In the genomic region with DNA sequence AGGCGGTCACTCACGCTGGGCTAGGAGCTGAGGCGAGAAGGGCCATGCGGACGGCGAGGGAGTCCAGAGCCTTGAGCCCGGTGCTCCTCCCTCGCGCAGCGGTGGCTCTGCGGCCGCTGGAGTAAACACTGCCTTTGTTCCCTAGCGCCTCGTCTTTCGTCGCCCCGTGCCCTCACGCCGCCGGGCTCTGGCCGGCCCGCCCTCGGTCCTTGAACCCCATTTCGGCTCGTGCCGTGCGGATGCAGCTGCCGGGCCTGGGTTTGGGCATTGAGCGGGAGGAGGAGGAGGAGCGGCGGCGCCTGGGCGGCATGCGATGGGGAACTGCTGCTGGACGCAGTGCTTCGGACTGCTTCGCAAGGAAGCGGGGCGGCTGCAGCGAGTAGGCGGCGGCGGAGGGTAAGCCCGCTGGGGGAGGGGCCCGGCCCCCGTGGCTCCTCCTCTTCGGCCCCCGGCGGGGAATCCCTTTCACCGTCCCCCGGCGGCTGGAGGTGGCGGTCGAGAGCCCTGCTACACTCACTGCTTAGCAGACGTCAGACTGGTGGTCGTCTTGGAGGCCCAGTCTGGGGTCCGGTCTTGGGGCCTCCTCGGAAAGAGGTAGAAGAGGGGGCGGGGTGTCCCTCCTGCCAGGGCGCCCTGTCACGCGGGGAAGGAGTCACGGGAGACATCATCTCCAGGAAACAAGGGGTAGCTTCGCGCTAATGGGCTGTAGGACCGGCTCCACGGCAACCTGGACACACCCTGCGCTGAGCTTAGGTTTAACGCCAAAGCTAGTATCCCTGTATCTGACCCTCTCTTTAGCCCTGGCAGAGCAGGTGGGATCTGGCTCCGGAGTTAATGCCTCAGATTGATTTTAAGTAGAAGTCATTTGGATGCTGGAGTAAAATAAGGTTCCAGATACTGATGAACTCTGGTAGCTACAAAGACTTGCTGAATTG, we compare ENCODE assay signal across 8 cellular contexts. TPM values are rescaled to one million over a fixed set of nuclear protein-coding genes. Genes with fewer than 3 reads are reported as not detected.
DNase-seq lines count a peak whose midpoint lies in the region; ATAC-seq and TF ChIP-seq lines count a peak whose summit lies in the region.

Gene AP1AR (plus strand): TSS at position 9 of the 935 bp plus-strand sequence. CDS start 305 bp downstream, at position 314.

- H3K79me2 ChIP-seq in DND-41 (ENCODE audit: insufficient read depth, low read length), result peaks cover 60% of the 10 kb centered on the region
- peaks cover 16% of the 10 kb centered on the region for H3K79me2 ChIP-seq in fibroblast of lung (ENCODE audit: control insufficient read depth, insufficient read depth, low read length)

- peak within 1 kb of the TSS; percentile 94 for H2AFZ ChIP-seq in DND-41 (ENCODE audit: low read depth, low read length)
- peak within 1 kb of the TSS; percentile 97 for H2AFZ ChIP-seq in fibroblast of lung (ENCODE audit: low read length)

- H3K36me3 Mint-ChIP-seq in IgD-negative memory B cell (no peaks in the 10 kb centered on the region), natural killer cell (no peaks in the 10 kb centered on the region)

- ATAC-seq in DND-41 (ENCODE audit: insufficient read depth, low read depth) (peak; percentile 63), GM21529 (IDR thresholded peaks at IDR 0.05; ENCODE audit: unreplicated experiment) (peak; percentile 66), natural killer cell (peak; percentile 73 to 85 (median 77))

- H3K4me1 Mint-ChIP-seq in IgD-negative memory B cell, result peaks cover 20 to 29% (median 21%) of the 10 kb centered on the region in 3 donors
- H3K4me1 Mint-ChIP-seq in natural killer cell, result peaks cover 12 to 15% of the 10 kb centered on the region in 2 donors

- H3K27ac ChIP-seq in DND-41 (ENCODE audit: low read length) (peak within 1 kb of the TSS; percentile 97), fibroblast of lung (ENCODE audit: insufficient read depth, low read length) (peak within 1 kb of the TSS; percentile 93)

- TF ChIP-seq CTCF in DND-41 (IDR thresholded peaks at IDR 0.05; ENCODE audit: borderline replicate concordance, extremely low read depth, low read length, poor library complexity, severe bottlenecking), result peak; percentile 40
- TF ChIP-seq CTCF in fibroblast of lung (conservative IDR thresholded peaks at IDR 0.05 in 1 of 2, IDR thresholded peaks at IDR 0.05 in 1 of 2; ENCODE audit: low read depth in 1 of 2, low read length in 2 of 2), result peak; percentile 25 to 33
- no peak for TF ChIP-seq CTCF in natural killer cell (IDR thresholded peaks at IDR 0.05)

- H4K20me1 ChIP-seq in DND-41 (ENCODE audit: insufficient read depth, low read length) (0 out of 2 replicates have a peak, but pooled peaks cover 2% of the 10 kb centered on the region), fibroblast of lung (ENCODE audit: control insufficient read depth, extremely low read depth, insufficient read depth, low read length) (no peaks in the 10 kb centered on the region)

- H3K4me3 Mint-ChIP-seq in IgD-negative memory B cell (peak within 1 kb of the TSS; percentile 94 to 100 (median 98)), natural killer cell (peak within 1 kb of the TSS; percentile 96)

- intact Hi-C loops in natural killer cell (cut with micrococcal nuclease), result loop anchor here (1.0 to 10.0 kb wide), 4 partner anchors 53 to 405 kb away; partner anchors contain the start of genes FAM241A, LARP7 and TIFA

- H3K36me3 ChIP-seq in DND-41 (ENCODE audit: insufficient read depth, low read length), result no peaks in the 10 kb centered on the region; the same call in 1 of the 2 replicates
- no peaks in the 10 kb centered on the region for H3K36me3 ChIP-seq in fibroblast of lung (ENCODE audit: control insufficient read depth, insufficient read depth, low read length)

- peak within 1 kb of the TSS; percentile 48 to 76 for H3K4me3 ChIP-seq in DND-41 (ENCODE audit: low read depth in 1 of 2, low read length in 2 of 2)
- peak within 1 kb of the TSS; percentile 87 to 97 (median 93) for H3K4me3 ChIP-seq in fibroblast of lung (replicated peaks in 1 of 4; ENCODE audit: control extremely low read depth in 1 of 4, insufficient read depth in 1 of 4, low read depth in 3 of 4, low read length in 4 of 4)

- H3K27ac Mint-ChIP-seq in IgD-negative memory B cell (peak within 1 kb of the TSS; percentile 97 to 100 (median 99)), natural killer cell (peak within 1 kb of the TSS; percentile 97 to 98)

- H3K4me1 ChIP-seq in DND-41 (ENCODE audit: insufficient read depth, low read length) (peaks cover 40% of the 10 kb centered on the region), fibroblast of lung (ENCODE audit: control insufficient read depth, extremely low read depth, insufficient read depth, low read length) (no peaks in the 10 kb centered on the region)

- H3K9me3 Mint-ChIP-seq in IgD-negative memory B cell (no peaks in the 10 kb centered on the region), natural killer cell (no peaks in the 10 kb centered on the region)

- H3K9me3 ChIP-seq in DND-41 (ENCODE audit: insufficient read depth, low read length, severe bottlenecking) (no peaks in the 10 kb centered on the region), fibroblast of lung (ENCODE audit: control insufficient read depth, insufficient read depth, low read depth, low read length) (no peaks in the 10 kb centered on the region)

- H3K27me3 Mint-ChIP-seq in IgD-negative memory B cell (no peaks in the 10 kb centered on the region), natural killer cell (ENCODE audit: low read depth in 2 of 2) (peaks cover under 1 to 2% of the 10 kb centered on the region in 2 donors)

- H3K27me3 ChIP-seq in DND-41 (ENCODE audit: insufficient read depth, low read length, poor library complexity) (no peaks in the 10 kb centered on the region), fibroblast of lung (ENCODE audit: control insufficient read depth, insufficient read depth, low read length) (no peaks in the 10 kb centered on the region)

- H3K9ac ChIP-seq in DND-41 (ENCODE audit: low read depth, low read length), result peak within 1 kb of the TSS; percentile 77
- H3K9ac ChIP-seq in fibroblast of lung (ENCODE audit: insufficient read depth, low read length), result peak within 1 kb of the TSS; percentile 94

- DNase-seq in DND-41 (peak; percentile 77), RPMI8226 (peak; percentile 85), fibroblast of lung (ENCODE audit: low read depth in 2 of 2) (peak; percentile 69 to 72), natural killer cell (peak; percentile 87)
- DNase-seq in activated T-helper 1 cell treated with anti-CD3 and anti-CD28 coated beads, Interleukin-2, amount 50 U/mL, for 16 hours (ENCODE audit: low read depth in 1 of 2, low spot score in 1 of 2), result peak; percentile 50 to 69
- peak; percentile 78 for DNase-seq in stimulated activated naive CD4-positive, alpha-beta T cell treated with Interleukin-2 at 50 U/mL for 16 hours (lab: John Stamatoyannopoulos, UW)

- peak within 1 kb of the TSS; percentile 92 for H3K4me2 ChIP-seq in DND-41 (ENCODE audit: insufficient read depth, low read length)
- H3K4me2 ChIP-seq in fibroblast of lung (ENCODE audit: extremely low read depth, insufficient read depth, low read length), result peak within 1 kb of the TSS; percentile 97

RNA-seq across cellular contexts. Expression of gene AP1AR, which starts in this region (rescaled TPM):
- polyA plus RNA-seq in IgD-negative memory B cell, result 17.4 TPM
- total RNA-seq in fibroblast of lung, result 22.1 and 30.9 TPM in 2 replicates
- 8.4 and 9.4 TPM in 2 replicates for polyA plus RNA-seq in fibroblast of lung
- polyA plus RNA-seq in fibroblast of lung (2012), result 5.6 and 6.6 TPM in 2 replicates
- polyA minus RNA-seq in fibroblast of lung (ENCODE audit: low replicate concordance), result 0.41 and 0.94 TPM in 2 replicates
- total RNA-seq in natural killer cell, result 1 to 10 TPM; 7.5 to 9.4 (median 7.5) TPM

Comparison
In these comparisons a context has a peak if more than half of its experiments do, and no peak if none do; other contexts are left out.
1. Peak in every context shown above with its lines: DNase-seq, ATAC-seq, H3K4me3 ChIP-seq and H3K27ac ChIP-seq.